15 cellular contexts compared by ENCODE assay signal in genomic region chr6:31935829-31936228, GRCh38. TPM values are rescaled to one million over a fixed set of nuclear protein-coding genes. Genes with fewer than 3 reads are reported as not detected.
DNase-seq lines count a peak whose midpoint lies in the region; ATAC-seq, FAIRE-seq and TF ChIP-seq lines count a peak whose summit lies in the region.
"Had no signal": no experiment of that assay in that cellular context is flagged by ENCODE, and none has a peak within 500 bp of the region (broad histone marks: within the 10 kb centered on the region; RNA-seq: fewer than 3 reads in every experiment).

No MANE protein-coding gene starts in this region.

- TF ChIP-seq POLR2A in HepG2 (IDR thresholded peaks at IDR 0.05; ENCODE audit: insufficient read depth in 1 of 2, low read depth in 2 of 2, low read length in 2 of 2), result no peak

- ATAC-seq in HepG2 (no peak), HG03571 (IDR thresholded peaks at IDR 0.05; ENCODE audit: unreplicated experiment) (no peak)
- ATAC-seq: A549 had no signal

- no peak overlapping the region for H2AFZ ChIP-seq in HepG2 (ENCODE audit: low read length)

- no peak for TF ChIP-seq EP300 in HepG2 (IDR thresholded peaks at IDR 0.05; ENCODE audit: low read depth in 2 of 2, low read length in 2 of 2)
- TF ChIP-seq EP300 in HepG2 (CRISPR knock-in tag; IDR thresholded peaks at IDR 0.05; ENCODE audit: borderline replicate concordance), result no peak

- no peak for TF ChIP-seq RAD21 in HepG2 (CRISPR knock-in tag; IDR thresholded peaks at IDR 0.05)

- in situ Hi-C loops in HepG2 (cut with HindIII; ENCODE audit: extremely low pct_ligation_motif_present, low pct_unique_long_range_greater_than_20kb), result no loop called here

- H3K27me3 ChIP-seq in HepG2 (ENCODE audit: control insufficient read depth in 1 of 2, insufficient read depth in 2 of 2, low read length in 2 of 2) (no peaks in the 10 kb centered on the region), small intestine (ENCODE audit: control insufficient read depth in 2 of 2, insufficient read depth in 2 of 2, low read length in 2 of 2) (no peaks in the 10 kb centered on the region)
- H3K27me3 ChIP-seq: BE2C had no signal

- TF ChIP-seq CTCF in HepG2 (CRISPR knock-in tag; IDR thresholded peaks at IDR 0.05), result no peak; the same call in 1 of the 2 replicates

- no peak for DNase-seq in HepG2 (ENCODE audit: low spot score)
- DNase-seq in small intestine, result peak; percentile 51
- no peak for DNase-seq in activated effector memory CD4-positive, alpha-beta T cell treated with anti-CD3 and anti-CD28 coated beads, Interleukin-2, amount 50 U/mL, for 16 hours
- DNase-seq: BE2C; CD4-positive, alpha-beta memory T cell; DMS153; DND-41; GDM1; GOT3 had no signal

- H4K20me1 ChIP-seq in HepG2 (ENCODE audit: insufficient read depth, low read length), result no peaks in the 10 kb centered on the region

- no TSS peak for BruUV-seq in HepG2 (replicated peaks; lab: Mats Ljungman, UMichigan)

- H3K36me3 ChIP-seq in HepG2 (replicated peaks in 1 of 2; ENCODE audit: control insufficient read depth in 1 of 2, insufficient read depth in 2 of 2, low read length in 2 of 2) (peaks cover 8 to 23% of the 10 kb centered on the region in 2 experiments), small intestine (ENCODE audit: control insufficient read depth in 2 of 2, insufficient read depth in 2 of 2, low read length in 2 of 2) (no peaks in the 10 kb centered on the region)
- H3K36me3 ChIP-seq: BE2C, HAP-1 had no signal

- peaks cover 22% of the 10 kb centered on the region for H3K4me1 ChIP-seq in HepG2 (ENCODE audit: insufficient read depth, low read length)
- no peaks in the 10 kb centered on the region for H3K4me1 ChIP-seq in small intestine (ENCODE audit: control insufficient read depth in 2 of 2, insufficient read depth in 1 of 2, low read depth in 1 of 2, low read length in 1 of 2)
- H3K4me1 ChIP-seq: BE2C, HAP-1 had no signal

- intact Hi-C loops in HepG2 (cut with micrococcal nuclease; ENCODE audit: unreplicated experiment), result no loop called here

- 92% methylated on average over 9 of the region's 9 CpGs for WGBS in HepG2 (ENCODE audit: low lambda C conversion rate)
- WGBS in small intestine, 3 donors, result 47 to 72% (median 57%) methylated on average over 9 of the region's 9 CpGs

- H3K4me3 ChIP-seq in HepG2 (replicated peaks in 1 of 3; ENCODE audit: insufficient read depth in 1 of 3, low read depth in 2 of 3, low read length in 3 of 3), result no peak overlapping the region
- H3K4me3 ChIP-seq in small intestine (ENCODE audit: low read depth in 1 of 2, low read length in 2 of 2), result no peak overlapping the region
- H3K4me3 ChIP-seq: A549, HAP-1 had no signal

- no peak for FAIRE-seq in HepG2 (lab: Jason Lieb, UNC)
- FAIRE-seq in small intestine (lab: Jason Lieb, UNC), result no peak
- FAIRE-seq: A549, GM12892, HTR-8/SVneo had no signal

- no peak overlapping the region for H3K9ac ChIP-seq in HepG2 (ENCODE audit: insufficient read depth, low read depth, low read length)

- POLR2A ChIA-PET in HepG2 (lab: Yijun Ruan, JAX), result interaction anchor here (1.4 to 2.0 kb wide), 2 partner anchors 10 to 16 kb away, joined by 8 to 9 read pairs; partner anchors contain the start of gene CFB

- CTCF ChIA-PET in HepG2 (lab: Yijun Ruan, JAX; ENCODE audit: low intra/inter-chr PET ratio, low total read pairs), result no interaction called here

- no peak overlapping the region for H3K4me2 ChIP-seq in HepG2 (ENCODE audit: low read depth, low read length)
- H3K4me2 ChIP-seq: A549 had no signal

- H3K79me2 ChIP-seq in HepG2 (ENCODE audit: insufficient read depth, low read length), result peaks cover 2% of the 10 kb centered on the region

- no peaks in the 10 kb centered on the region for H3K9me3 ChIP-seq in HepG2 (ENCODE audit: low read length)
- no peaks in the 10 kb centered on the region for H3K9me3 ChIP-seq in small intestine (ENCODE audit: control insufficient read depth, low read depth)
- H3K9me3 ChIP-seq: A549, BE2C, HAP-1 had no signal

- no peak overlapping the region for H3K27ac ChIP-seq in HepG2 (ENCODE audit: extremely low read length, insufficient read depth, low read length)
- no peak overlapping the region for H3K27ac ChIP-seq in small intestine (ENCODE audit: low read depth in 1 of 2, low read length in 1 of 2)
- H3K27ac ChIP-seq: A549, C4-2B had no signal

RNA-seq across cellular contexts. Expression of gene C2, which starts 8.3 kb away (rescaled TPM):
- 70.9 and 165 TPM in 2 replicates for total RNA-seq in HepG2 (2016; rRNA removed; fragmentation: Illumina TruSeq; extraction: Trizol)
- total RNA-seq in HepG2 (2016; cell fraction: cytosol; rRNA removed; fragmentation: Illumina TruSeq; extraction: Trizol; ENCODE audit: low read depth), result 13.2 and 15.8 TPM in 2 replicates
- 59.3 and 162 TPM in 2 replicates for total RNA-seq in HepG2 (2016; cell fraction: insoluble cytoplasmic fraction; rRNA removed; fragmentation: Illumina TruSeq; extraction: Trizol)
- 25.4 and 27.2 TPM in 2 replicates for total RNA-seq in HepG2 (2016; cell fraction: membrane; rRNA removed; fragmentation: Illumina TruSeq; extraction: Trizol)
- 122 and 155 TPM in 2 replicates for total RNA-seq in HepG2 (2016; cell fraction: nucleus; rRNA removed; fragmentation: Illumina TruSeq; extraction: Trizol)
- 307 and 450 TPM in 2 replicates for polyA plus RNA-seq in HepG2 (2011; rRNA removed)
- polyA plus RNA-seq in HepG2 (2011; cell fraction: cytosol; rRNA removed), result 311 and 377 TPM in 2 replicates
- polyA plus RNA-seq in HepG2 (2011; cell fraction: nucleus; rRNA removed), result 302 and 372 TPM in 2 replicates
- 396 and 449 TPM in 2 replicates for polyA plus RNA-seq in HepG2 (2012)
- polyA plus RNA-seq in HepG2 (2016; cell fraction: cytosol; fragmentation: Illumina TruSeq; extraction: Trizol; ENCODE audit: low read depth), result 15.6 and 16.1 TPM in 2 replicates
- 54.0 and 67.9 TPM in 2 replicates for polyA plus RNA-seq in HepG2 (2016; cell fraction: insoluble cytoplasmic fraction; fragmentation: Illumina TruSeq; extraction: Trizol; ENCODE audit: low read depth)
- polyA plus RNA-seq in HepG2 (2016; cell fraction: membrane; fragmentation: Illumina TruSeq; extraction: Trizol; ENCODE audit: low read depth), result 22.0 and 23.6 TPM in 2 replicates
- polyA plus RNA-seq in HepG2 (2016; cell fraction: nucleus; fragmentation: Illumina TruSeq; extraction: Trizol; ENCODE audit: insufficient read depth, low read depth), result 194 and 212 TPM in 2 replicates
- 0.58 and 518 TPM in 2 replicates for polyA minus RNA-seq in HepG2 (2011; rRNA and poly(A)+ RNA removed; ENCODE audit: low replicate concordance)
- polyA minus RNA-seq in HepG2 (2011; cell fraction: cytosol; rRNA and poly(A)+ RNA removed), result 120 and 232 TPM in 2 replicates
- 89.4 and 148 TPM in 2 replicates for polyA minus RNA-seq in HepG2 (2011; cell fraction: nucleus; rRNA and poly(A)+ RNA removed)
- polyA plus RNA-seq in small intestine, result 10 to 100 TPM in 2 of 3 donors, 1 to 10 TPM in 1; 7.4 to 58.7 (median 13.0) TPM
- polyA plus RNA-seq: CD4-positive, alpha-beta memory T cell had no signal

RNA-seq across cellular contexts. Expression of gene CFB, which starts 10.1 kb away (rescaled TPM):
- 71.1 and 171 TPM in 2 replicates for total RNA-seq in HepG2 (2016; rRNA removed; fragmentation: Illumina TruSeq; extraction: Trizol)
- 36.8 and 37.7 TPM in 2 replicates for total RNA-seq in HepG2 (2016; cell fraction: cytosol; rRNA removed; fragmentation: Illumina TruSeq; extraction: Trizol; ENCODE audit: low read depth)
- 65.1 and 180 TPM in 2 replicates for total RNA-seq in HepG2 (2016; cell fraction: insoluble cytoplasmic fraction; rRNA removed; fragmentation: Illumina TruSeq; extraction: Trizol)
- total RNA-seq in HepG2 (2016; cell fraction: membrane; rRNA removed; fragmentation: Illumina TruSeq; extraction: Trizol), result 37.5 and 44.4 TPM in 2 replicates
- 202 and 235 TPM in 2 replicates for total RNA-seq in HepG2 (2016; cell fraction: nucleus; rRNA removed; fragmentation: Illumina TruSeq; extraction: Trizol)
- 513 and 772 TPM in 2 replicates for polyA plus RNA-seq in HepG2 (2011; rRNA removed)
- 355 and 506 TPM in 2 replicates for polyA plus RNA-seq in HepG2 (2011; cell fraction: cytosol; rRNA removed)
- polyA plus RNA-seq in HepG2 (2011; cell fraction: nucleus; rRNA removed), result 3,065 and 3,175 TPM in 2 replicates
- polyA plus RNA-seq in HepG2 (2012), result 460 and 611 TPM in 2 replicates
- polyA plus RNA-seq in HepG2 (2016; cell fraction: cytosol; fragmentation: Illumina TruSeq; extraction: Trizol; ENCODE audit: low read depth), result 25.3 and 27.9 TPM in 2 replicates
- polyA plus RNA-seq in HepG2 (2016; cell fraction: insoluble cytoplasmic fraction; fragmentation: Illumina TruSeq; extraction: Trizol; ENCODE audit: low read depth), result 66.3 and 72.4 TPM in 2 replicates
- 31.9 and 32.4 TPM in 2 replicates for polyA plus RNA-seq in HepG2 (2016; cell fraction: membrane; fragmentation: Illumina TruSeq; extraction: Trizol; ENCODE audit: low read depth)
- 450 and 455 TPM in 2 replicates for polyA plus RNA-seq in HepG2 (2016; cell fraction: nucleus; fragmentation: Illumina TruSeq; extraction: Trizol; ENCODE audit: insufficient read depth, low read depth)
- 88.1 and 583 TPM in 2 replicates for polyA minus RNA-seq in HepG2 (2011; rRNA and poly(A)+ RNA removed; ENCODE audit: low replicate concordance)
- 179 and 284 TPM in 2 replicates for polyA minus RNA-seq in HepG2 (2011; cell fraction: cytosol; rRNA and poly(A)+ RNA removed)
- polyA minus RNA-seq in HepG2 (2011; cell fraction: nucleus; rRNA and poly(A)+ RNA removed), result 584 and 876 TPM in 2 replicates
- polyA plus RNA-seq in small intestine, result 100 to 1,000 TPM in 1 of 3 donors, 10 to 100 TPM in 2; 72.1 to 141 (median 89.0) TPM
- polyA plus RNA-seq: CD4-positive, alpha-beta memory T cell had no signal

RNA-seq across cellular contexts. Expression of gene NELFE, which starts 22.9 kb away (rescaled TPM):
- total RNA-seq in HepG2 (2016; rRNA removed; fragmentation: Illumina TruSeq; extraction: Trizol), result 69.8 and 80.4 TPM in 2 replicates
- total RNA-seq in HepG2 (2016; cell fraction: cytosol; rRNA removed; fragmentation: Illumina TruSeq; extraction: Trizol; ENCODE audit: low read depth), result 16.4 and 17.3 TPM in 2 replicates
- 74.0 and 80.6 TPM in 2 replicates for total RNA-seq in HepG2 (2016; cell fraction: insoluble cytoplasmic fraction; rRNA removed; fragmentation: Illumina TruSeq; extraction: Trizol)
- total RNA-seq in HepG2 (2016; cell fraction: membrane; rRNA removed; fragmentation: Illumina TruSeq; extraction: Trizol), result 26.9 and 28.4 TPM in 2 replicates
- total RNA-seq in HepG2 (2016; cell fraction: nucleus; rRNA removed; fragmentation: Illumina TruSeq; extraction: Trizol), result 42.0 and 51.8 TPM in 2 replicates
- 51.3 and 57.3 TPM in 2 replicates for polyA plus RNA-seq in HepG2 (2011; rRNA removed)
- 47.6 and 49.7 TPM in 2 replicates for polyA plus RNA-seq in HepG2 (2011; cell fraction: cytosol; rRNA removed)
- polyA plus RNA-seq in HepG2 (2011; cell fraction: nucleus; rRNA removed), result 88.2 and 90.6 TPM in 2 replicates
- polyA plus RNA-seq in HepG2 (2012), result 44.8 and 55.5 TPM in 2 replicates
- polyA plus RNA-seq in HepG2 (2016; cell fraction: cytosol; fragmentation: Illumina TruSeq; extraction: Trizol; ENCODE audit: low read depth), result 23.1 and 27.4 TPM in 2 replicates
- polyA plus RNA-seq in HepG2 (2016; cell fraction: insoluble cytoplasmic fraction; fragmentation: Illumina TruSeq; extraction: Trizol; ENCODE audit: low read depth), result 108 and 114 TPM in 2 replicates
- polyA plus RNA-seq in HepG2 (2016; cell fraction: membrane; fragmentation: Illumina TruSeq; extraction: Trizol; ENCODE audit: low read depth), result 26.7 and 29.7 TPM in 2 replicates
- polyA plus RNA-seq in HepG2 (2016; cell fraction: nucleus; fragmentation: Illumina TruSeq; extraction: Trizol; ENCODE audit: insufficient read depth, low read depth), result 92.2 and 97.8 TPM in 2 replicates
- polyA minus RNA-seq in HepG2 (2011; rRNA and poly(A)+ RNA removed; ENCODE audit: low replicate concordance), result 21.2 and 60.8 TPM in 2 replicates
- polyA minus RNA-seq in HepG2 (2011; cell fraction: cytosol; rRNA and poly(A)+ RNA removed), result 19.5 and 20.9 TPM in 2 replicates
- polyA minus RNA-seq in HepG2 (2011; cell fraction: nucleus; rRNA and poly(A)+ RNA removed), result 23.2 and 28.1 TPM in 2 replicates
- 10 to 100 TPM; 55.6 to 62.6 (median 55.7) TPM for polyA plus RNA-seq in small intestine

RNA-seq across cellular contexts. Expression of gene SKIC2, which starts 23.1 kb away (rescaled TPM):
- total RNA-seq in HepG2 (2016; rRNA removed; fragmentation: Illumina TruSeq; extraction: Trizol), result 59.7 and 67.1 TPM in 2 replicates
- 7.6 and 9.8 TPM in 2 replicates for total RNA-seq in HepG2 (2016; cell fraction: cytosol; rRNA removed; fragmentation: Illumina TruSeq; extraction: Trizol; ENCODE audit: low read depth)
- 53.4 and 70.9 TPM in 2 replicates for total RNA-seq in HepG2 (2016; cell fraction: insoluble cytoplasmic fraction; rRNA removed; fragmentation: Illumina TruSeq; extraction: Trizol)
- 13.4 and 14.4 TPM in 2 replicates for total RNA-seq in HepG2 (2016; cell fraction: membrane; rRNA removed; fragmentation: Illumina TruSeq; extraction: Trizol)
- 77.4 and 85.4 TPM in 2 replicates for total RNA-seq in HepG2 (2016; cell fraction: nucleus; rRNA removed; fragmentation: Illumina TruSeq; extraction: Trizol)
- polyA plus RNA-seq in HepG2 (2011; rRNA removed) (68.4 and 76.1 TPM in 2 replicates), small intestine (100 to 1,000 TPM in 2 of 3 donors, 10 to 100 TPM in 1; 59.7 to 171 (median 112) TPM)
- 18.2 and 29.4 TPM in 2 replicates for polyA plus RNA-seq in HepG2 (2011; cell fraction: cytosol; rRNA removed)
- 625 and 693 TPM in 2 replicates for polyA plus RNA-seq in HepG2 (2011; cell fraction: nucleus; rRNA removed)
- 56.2 and 67.8 TPM in 2 replicates for polyA plus RNA-seq in HepG2 (2012)
- 4.6 and 5.9 TPM in 2 replicates for polyA plus RNA-seq in HepG2 (2016; cell fraction: cytosol; fragmentation: Illumina TruSeq; extraction: Trizol; ENCODE audit: low read depth)
- polyA plus RNA-seq in HepG2 (2016; cell fraction: insoluble cytoplasmic fraction; fragmentation: Illumina TruSeq; extraction: Trizol; ENCODE audit: low read depth), result 42.8 and 43.4 TPM in 2 replicates
- polyA plus RNA-seq in HepG2 (2016; cell fraction: membrane; fragmentation: Illumina TruSeq; extraction: Trizol; ENCODE audit: low read depth), result 9.6 and 10.0 TPM in 2 replicates
- polyA plus RNA-seq in HepG2 (2016; cell fraction: nucleus; fragmentation: Illumina TruSeq; extraction: Trizol; ENCODE audit: insufficient read depth, low read depth), result 189 and 193 TPM in 2 replicates
- polyA minus RNA-seq in HepG2 (2011; rRNA and poly(A)+ RNA removed; ENCODE audit: low replicate concordance), result 100 and 116 TPM in 2 replicates
- polyA minus RNA-seq in HepG2 (2011; cell fraction: cytosol; rRNA and poly(A)+ RNA removed), result 33.1 and 33.7 TPM in 2 replicates
- polyA minus RNA-seq in HepG2 (2011; cell fraction: nucleus; rRNA and poly(A)+ RNA removed), result 135 and 162 TPM in 2 replicates

RNA-seq across cellular contexts. Expression of gene ZBTB12, which starts 33.9 kb away (rescaled TPM):
- 6.0 and 6.8 TPM in 2 replicates for total RNA-seq in HepG2 (2016; rRNA removed; fragmentation: Illumina TruSeq; extraction: Trizol)
- total RNA-seq in HepG2 (2016; cell fraction: cytosol; rRNA removed; fragmentation: Illumina TruSeq; extraction: Trizol; ENCODE audit: low read depth), result 1.6 and 1.7 TPM in 2 replicates
- 6.0 and 7.4 TPM in 2 replicates for total RNA-seq in HepG2 (2016; cell fraction: insoluble cytoplasmic fraction; rRNA removed; fragmentation: Illumina TruSeq; extraction: Trizol)
- 5.7 and 5.8 TPM in 2 replicates for total RNA-seq in HepG2 (2016; cell fraction: membrane; rRNA removed; fragmentation: Illumina TruSeq; extraction: Trizol)
- total RNA-seq in HepG2 (2016; cell fraction: nucleus; rRNA removed; fragmentation: Illumina TruSeq; extraction: Trizol), result 3.1 and 3.9 TPM in 2 replicates
- polyA plus RNA-seq in HepG2 (2011; rRNA removed) (4.8 and 7.3 TPM in 2 replicates), small intestine (1 to 10 TPM; 1.6 to 8.6 (median 1.9) TPM)
- 3.7 and 5.8 TPM in 2 replicates for polyA plus RNA-seq in HepG2 (2011; cell fraction: cytosol; rRNA removed)
- 6.9 and 7.3 TPM in 2 replicates for polyA plus RNA-seq in HepG2 (2011; cell fraction: nucleus; rRNA removed)
- polyA plus RNA-seq in HepG2 (2012), result 8.0 and 9.2 TPM in 2 replicates
- 2.7 and 3.0 TPM in 2 replicates for polyA plus RNA-seq in HepG2 (2016; cell fraction: cytosol; fragmentation: Illumina TruSeq; extraction: Trizol; ENCODE audit: low read depth)
- 14.0 and 15.9 TPM in 2 replicates for polyA plus RNA-seq in HepG2 (2016; cell fraction: insoluble cytoplasmic fraction; fragmentation: Illumina TruSeq; extraction: Trizol; ENCODE audit: low read depth)
- 6.6 and 9.0 TPM in 2 replicates for polyA plus RNA-seq in HepG2 (2016; cell fraction: membrane; fragmentation: Illumina TruSeq; extraction: Trizol; ENCODE audit: low read depth)
- 10.6 and 12.2 TPM in 2 replicates for polyA plus RNA-seq in HepG2 (2016; cell fraction: nucleus; fragmentation: Illumina TruSeq; extraction: Trizol; ENCODE audit: insufficient read depth, low read depth)
- 12.3 and 22.9 TPM in 2 replicates for polyA minus RNA-seq in HepG2 (2011; rRNA and poly(A)+ RNA removed; ENCODE audit: low replicate concordance)
- polyA minus RNA-seq in HepG2 (2011; cell fraction: cytosol; rRNA and poly(A)+ RNA removed), result 6.7 and 6.9 TPM in 2 replicates
- polyA minus RNA-seq in HepG2 (2011; cell fraction: nucleus; rRNA and poly(A)+ RNA removed), result 3.7 and 4.5 TPM in 2 replicates
- polyA plus RNA-seq: CD4-positive, alpha-beta memory T cell had no signal
